Comparison of ENCODE assay signal across 1 cellular context in genomic region chrX:135112743-135113142, GRCh38.
TF ChIP-seq lines count a peak whose summit lies in the region.

No MANE protein-coding gene starts in this region.

TF ChIP-seq in H1, 55 proteins besides CTCF, POLR2A, EP300 and RAD21:
- TF ChIP-seq SAP30 (IDR thresholded peaks at IDR 0.05; ENCODE audit: insufficient read depth, insufficient replicate concordance, low read length) (no peak), NRF1 (IDR thresholded peaks at IDR 0.05; ENCODE audit: low read depth, low read length) (no peak), EGR1 (IDR thresholded peaks at IDR 0.05; ENCODE audit: borderline replicate concordance, low read depth, low read length) (no peak), BACH1 (IDR thresholded peaks at IDR 0.05; ENCODE audit: low read length) (no peak), PHF8 (conservative IDR thresholded peaks at IDR 0.05; ENCODE audit: low read depth, low read length) (no peak)
